9 cellular contexts compared by ENCODE assay signal in genomic region chr20:44477151-44477550, GRCh38. TPM values are rescaled to one million over a fixed set of nuclear protein-coding genes. Genes with fewer than 3 reads are reported as not detected.
A peak's percentile ranks its signal among the peaks of the same experiment; 100 is the strongest.
DNase-seq lines count a peak whose midpoint lies in the region; FAIRE-seq and TF ChIP-seq lines count a peak whose summit lies in the region.
"Had no signal": no experiment of that assay in that cellular context is flagged by ENCODE, and none has a peak within 500 bp of the region (broad histone marks: within the 10 kb centered on the region; RNA-seq: fewer than 3 reads in every experiment).

No MANE protein-coding gene starts in this region.

- H3K4me3 ChIP-seq in GM23248 (peak overlapping the region; percentile 94), OCI-LY3 (ENCODE audit: low read length) (no peak overlapping the region), epithelial cell of esophagus (ENCODE audit: low read length) (no peak overlapping the region), sigmoid colon (no peak overlapping the region), WERI-Rb-1 (ENCODE audit: low read depth, low read length) (no peak overlapping the region)

- H3K36me3 ChIP-seq in GM23248 (ENCODE audit: low read depth), result no peaks in the 10 kb centered on the region
- H3K36me3 ChIP-seq in OCI-LY3 (replicated peaks; ENCODE audit: low read depth, low read length), result peaks cover 7% of the 10 kb centered on the region
- peaks cover 0 to 26% (median 2%) of the 10 kb centered on the region in 4 donors for H3K36me3 ChIP-seq in sigmoid colon
- peaks cover 2% of the 10 kb centered on the region; the same call in 1 of the 2 replicates for H3K36me3 ChIP-seq in WERI-Rb-1

- H3K4me2 ChIP-seq in GM23248 (ENCODE audit: unreplicated experiment), result peak overlapping the region; percentile 94
- H3K4me2 ChIP-seq in OCI-LY3 (ENCODE audit: low read length), result peak overlapping the region; percentile 86

- H3K27me3 ChIP-seq in GM23248 (replicated peaks; ENCODE audit: insufficient read depth) (no peaks in the 10 kb centered on the region), OCI-LY3 (ENCODE audit: low read depth, low read length) (no peaks in the 10 kb centered on the region), sigmoid colon (no peaks in the 10 kb centered on the region), WERI-Rb-1 (ENCODE audit: insufficient read depth, low read depth, severe bottlenecking) (peaks cover 16% of the 10 kb centered on the region)
- H3K27me3 ChIP-seq: MG63 had no signal

- H2AFZ ChIP-seq in GM23248 (no peak overlapping the region), OCI-LY3 (ENCODE audit: low read depth, low read length) (no peak overlapping the region)

- H4K20me1 ChIP-seq in GM23248 (ENCODE audit: insufficient read depth), result no peaks in the 10 kb centered on the region
- no peaks in the 10 kb centered on the region for H4K20me1 ChIP-seq in OCI-LY3 (ENCODE audit: insufficient read depth, low read length)

- H3K79me2 ChIP-seq in GM23248 (ENCODE audit: insufficient read depth) (peaks cover 39% of the 10 kb centered on the region), OCI-LY3 (ENCODE audit: low read length) (peaks cover 16% of the 10 kb centered on the region)

- intact Hi-C loops in sigmoid colon (cut with DNase I), result loop anchor here (5.0 to 10.0 kb wide), 3 partner anchors 262 to 488 kb away; partner anchors contain the start of genes OSER1, STK4, TOMM34 and YWHAB

- no peaks in the 10 kb centered on the region for H3K9me2 ChIP-seq in GM23248 (ENCODE audit: insufficient read depth)

- no peak for TF ChIP-seq POLR2A in sigmoid colon (IDR thresholded peaks at IDR 0.05)

- peak overlapping the region; percentile 65; the same call in 1 of the 2 replicates for H3K27ac ChIP-seq in GM23248
- no peak overlapping the region for H3K27ac ChIP-seq in OCI-LY3 (ENCODE audit: low read length)
- H3K27ac ChIP-seq in sigmoid colon, result peak overlapping the region in 3 of 4 donors; percentile 86 to 94 (median 91)
- H3K27ac ChIP-seq in WERI-Rb-1, result no peak overlapping the region

- in situ Hi-C loops in GM23248 (cut with MboI), result no loop called here

- peak overlapping the region; percentile 93; the same call in 1 of the 2 replicates for H3K9ac ChIP-seq in GM23248
- no peak overlapping the region for H3K9ac ChIP-seq in OCI-LY3 (ENCODE audit: low read length)

- TF ChIP-seq CTCF in OCI-LY3 (IDR thresholded peaks at IDR 0.05; ENCODE audit: low read depth, low read length), result no peak
- no peak for TF ChIP-seq CTCF in epithelial cell of esophagus (IDR thresholded peaks at IDR 0.05; ENCODE audit: insufficient read depth, low read depth, low read length, missing control alignments)
- TF ChIP-seq CTCF in sigmoid colon (IDR thresholded peaks at IDR 0.05), result no peak
- no peak for TF ChIP-seq CTCF in WERI-Rb-1 (IDR thresholded peaks at IDR 0.05; ENCODE audit: low read depth, low read length)
- TF ChIP-seq CTCF in D721Med (IDR thresholded peaks at IDR 0.05; ENCODE audit: insufficient read depth, missing control alignments), result no peak

- DNase-seq in GM23248, result peak; percentile 25
- DNase-seq in epithelial cell of esophagus (ENCODE audit: low read depth), result peak; percentile 68
- no peak for DNase-seq in sigmoid colon
- no peak for DNase-seq in WERI-Rb-1
- no peak for DNase-seq in D721Med (ENCODE audit: insufficient read length, low spot score)
- DNase-seq in hypothalamus (lab: John Stamatoyannopoulos, UW), result no peak
- DNase-seq: MG63 had no signal

- H3K4me1 ChIP-seq in GM23248 (ENCODE audit: insufficient read depth), result peaks cover 10% of the 10 kb centered on the region
- peaks cover 11% of the 10 kb centered on the region for H3K4me1 ChIP-seq in OCI-LY3 (ENCODE audit: low read length)
- H3K4me1 ChIP-seq in sigmoid colon, result peaks cover 0 to 20% (median 14%) of the 10 kb centered on the region in 4 donors

- no peak for FAIRE-seq in D721Med (lab: Jason Lieb, UNC)
- FAIRE-seq: urothelium cell line had no signal

- TF ChIP-seq EP300 in sigmoid colon (IDR thresholded peaks at IDR 0.05), result no peak

- WGBS in GM23248 (ENCODE audit: low coverage in 1 of 2, low lambda C conversion rate in 2 of 2, missing lambda C conversion rate in 2 of 2), 2 experiments, result 84 to 93% methylated on average over 3 of the region's 3 CpGs
- 83 to 94% methylated on average over 3 of the region's 3 CpGs for WGBS in sigmoid colon, 2 donors

- H3F3A ChIP-seq in GM23248 (ENCODE audit: insufficient read depth), result peaks cover 6% of the 10 kb centered on the region; the same call in 1 of the 2 replicates

- H3K9me3 ChIP-seq in GM23248 (ENCODE audit: low read depth) (no peaks in the 10 kb centered on the region), OCI-LY3 (ENCODE audit: insufficient read depth, low read length) (no peaks in the 10 kb centered on the region), sigmoid colon (no peaks in the 10 kb centered on the region), WERI-Rb-1 (ENCODE audit: severe bottlenecking) (peaks cover 8% of the 10 kb centered on the region)
- H3K9me3 ChIP-seq: MG63 had no signal

RNA-seq across cellular contexts. Expression of gene TTPAL, which starts 1.5 kb away (rescaled TPM):
- total RNA-seq in GM23248 (2014; rRNA removed; shearing (Covaris generic)), result 9.2 and 11.8 TPM in 2 replicates
- polyA plus RNA-seq in GM23248 (2016; fragmentation: Nextera tagmentation; extraction: Ambion mirVana) (19.6 and 21.4 TPM in 2 replicates), sigmoid colon (1 to 10 TPM; 3.0 to 6.4 (median 3.0) TPM)
- 1 to 10 TPM; 7.2 to 10.0 (median 8.3) TPM for total RNA-seq in sigmoid colon

RNA-seq across cellular contexts. Expression of gene SERINC3, which starts 44.7 kb away (rescaled TPM):
- 105 and 141 TPM in 2 replicates for total RNA-seq in GM23248 (2014; rRNA removed; shearing (Covaris generic))
- 194 and 202 TPM in 2 replicates for polyA plus RNA-seq in GM23248 (2016; fragmentation: Nextera tagmentation; extraction: Ambion mirVana)
- 100 to 1,000 TPM in 1 of 4 donors, 10 to 100 TPM in 3; 75.9 to 112 (median 88.8) TPM for total RNA-seq in sigmoid colon
- 10 to 100 TPM; 11.1 to 58.2 (median 21.0) TPM for polyA plus RNA-seq in sigmoid colon

Comparison
In these comparisons a context has a peak if more than half of its experiments do, and no peak if none do; other contexts are left out.
1. DNase-seq: peak in GM23248 (single experiment) and epithelial cell of esophagus (single experiment); none in sigmoid colon (single experiment), WERI-Rb-1 (single experiment), D721Med (single experiment) and hypothalamus (0 of 51).
2. H3K27ac ChIP-seq: peak in GM23248 (single experiment) and sigmoid colon (3 of 4); none in OCI-LY3 (single experiment) and WERI-Rb-1 (single experiment).